8 cellular contexts compared by ENCODE assay signal in the genomic region with DNA sequence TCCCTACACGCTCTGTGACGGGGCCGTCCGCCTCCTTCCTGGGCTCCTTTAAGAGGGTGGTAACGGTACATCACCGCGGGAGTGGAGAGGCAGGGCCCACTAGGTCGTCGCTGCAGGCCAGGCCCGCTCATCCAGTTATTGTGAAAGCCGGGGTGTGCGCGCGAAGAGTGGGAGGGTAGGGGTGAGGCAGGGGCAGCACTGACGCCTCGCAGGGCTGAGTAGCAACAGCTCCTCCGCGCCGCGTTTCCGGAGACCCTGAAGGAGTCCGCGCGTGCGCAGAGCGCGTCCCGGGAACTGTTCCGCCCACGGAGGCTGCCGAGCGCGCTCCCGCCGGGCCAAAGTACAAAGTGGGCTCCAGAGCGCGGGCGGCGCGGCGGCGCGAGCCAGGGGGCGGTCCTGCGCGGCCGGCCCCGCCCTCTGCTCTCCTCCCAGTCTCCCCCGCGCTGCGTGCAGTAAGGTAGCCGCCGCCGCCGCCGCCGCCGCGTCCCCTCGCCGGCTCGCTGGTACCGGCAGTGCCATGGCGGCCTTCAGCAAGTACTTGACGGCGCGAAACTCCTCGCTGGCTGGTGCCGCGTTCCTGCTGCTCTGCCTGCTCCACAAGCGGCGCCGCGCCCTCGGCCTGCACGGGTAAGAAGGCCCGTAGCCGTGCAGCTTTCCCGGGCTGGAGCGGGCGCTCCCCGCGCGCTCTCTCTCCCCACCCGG.
DNase-seq lines count a peak whose midpoint lies in the region; ATAC-seq and TF ChIP-seq lines count a peak whose summit lies in the region.

Gene ABCD3, plus strand, starts transcription at position 428 of the 702 bp plus-strand sequence. Its CDS starts 90 bp downstream, at position 518.

- 0 out of 2 replicates have a peak, but pooled peaks cover 2% of the 10 kb centered on the region for H3K4me1 ChIP-seq in iPS-20b (ENCODE audit: insufficient read depth, low read length)

- DNase-seq in ACHN: peak; percentile 96
- DNase-seq in NCI-H2196 treated with DMSO at 0.1 percent for 48 hours (lab: John Stamatoyannopoulos, UW; ENCODE audit: unreplicated experiment): peak; percentile 92
- DNase-seq in T47D (ENCODE audit: low read depth in 1 of 2, low spot score in 1 of 2): peak; percentile 57 to 93

- peaks cover 27% of the 10 kb centered on the region for H3K27me3 ChIP-seq in iPS-20b (ENCODE audit: insufficient read depth, low read length)

- in situ Hi-C loops in ACHN (cut with HindIII; ENCODE audit: low pct_ligation_motif_present, low pct_unique_long_range_greater_than_20kb, low sequenced_read_pairs) (no loop called here), T47D (cut with HindIII; ENCODE audit: low pct_unique_long_range_greater_than_20kb, low sequenced_read_pairs) (no loop called here)

- no peak for TF ChIP-seq CTCF in VCaP (conservative IDR thresholded peaks at IDR 0.05)

- no peaks in the 10 kb centered on the region for H3K9me3 ChIP-seq in iPS-20b (ENCODE audit: insufficient read depth, low read depth, low read length)

- H3K4me3 ChIP-seq in iPS-20b (ENCODE audit: low read length) (peak within 1 kb of the TSS; percentile 84), skin epidermis (peak within 1 kb of the TSS; percentile 60 to 94 (median 90))

- peak within 1 kb of the TSS; percentile 73 for H3K9ac ChIP-seq in iPS-20b (ENCODE audit: low read depth, low read length)

- ATAC-seq in GM18873 (IDR thresholded peaks at IDR 0.05; ENCODE audit: low FRiP score, unreplicated experiment): peak; percentile 93
- peak; percentile 97 for ATAC-seq in HG03135 (IDR thresholded peaks at IDR 0.05; ENCODE audit: unreplicated experiment)

- H3K27ac ChIP-seq in VCaP: peak within 1 kb of the TSS; percentile 83
- no peak within 1 kb of the TSS for H3K27ac ChIP-seq in iPS-20b (ENCODE audit: low read length)
- H3K27ac ChIP-seq in skin epidermis: peak within 1 kb of the TSS; percentile 34 to 96 (median 90)

- H3K36me3 ChIP-seq in iPS-20b (ENCODE audit: insufficient read depth, low read depth, low read length): no peaks in the 10 kb centered on the region
